In the genomic region with DNA sequence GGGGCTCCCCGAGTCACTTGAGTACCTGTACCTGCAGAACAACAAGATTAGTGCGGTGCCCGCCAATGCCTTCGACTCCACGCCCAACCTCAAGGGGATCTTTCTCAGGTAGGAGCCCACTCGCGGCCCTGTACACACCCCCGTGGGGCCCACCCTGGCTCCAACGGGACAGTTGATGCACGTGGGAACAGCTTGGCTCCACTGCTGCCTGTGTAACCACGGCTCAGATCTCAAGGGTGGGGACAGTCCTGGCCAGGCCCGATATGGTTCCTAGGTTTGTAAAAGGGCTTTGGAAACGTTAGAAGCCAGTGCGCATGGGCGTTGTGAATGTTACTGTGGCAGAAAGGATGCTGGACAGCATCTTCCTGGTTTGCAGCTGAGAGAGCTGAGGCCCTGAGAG, we compare ENCODE assay signal across 1 cellular context.
TF ChIP-seq lines count a peak whose summit lies in the region.

No MANE protein-coding gene starts in this region.

TF ChIP-seq in H1, 55 proteins besides CTCF, POLR2A, EP300 and RAD21:
- TF ChIP-seq PHF8 (conservative IDR thresholded peaks at IDR 0.05; ENCODE audit: low read depth, low read length), result no peak
- TF ChIP-seq, protein P1, sequence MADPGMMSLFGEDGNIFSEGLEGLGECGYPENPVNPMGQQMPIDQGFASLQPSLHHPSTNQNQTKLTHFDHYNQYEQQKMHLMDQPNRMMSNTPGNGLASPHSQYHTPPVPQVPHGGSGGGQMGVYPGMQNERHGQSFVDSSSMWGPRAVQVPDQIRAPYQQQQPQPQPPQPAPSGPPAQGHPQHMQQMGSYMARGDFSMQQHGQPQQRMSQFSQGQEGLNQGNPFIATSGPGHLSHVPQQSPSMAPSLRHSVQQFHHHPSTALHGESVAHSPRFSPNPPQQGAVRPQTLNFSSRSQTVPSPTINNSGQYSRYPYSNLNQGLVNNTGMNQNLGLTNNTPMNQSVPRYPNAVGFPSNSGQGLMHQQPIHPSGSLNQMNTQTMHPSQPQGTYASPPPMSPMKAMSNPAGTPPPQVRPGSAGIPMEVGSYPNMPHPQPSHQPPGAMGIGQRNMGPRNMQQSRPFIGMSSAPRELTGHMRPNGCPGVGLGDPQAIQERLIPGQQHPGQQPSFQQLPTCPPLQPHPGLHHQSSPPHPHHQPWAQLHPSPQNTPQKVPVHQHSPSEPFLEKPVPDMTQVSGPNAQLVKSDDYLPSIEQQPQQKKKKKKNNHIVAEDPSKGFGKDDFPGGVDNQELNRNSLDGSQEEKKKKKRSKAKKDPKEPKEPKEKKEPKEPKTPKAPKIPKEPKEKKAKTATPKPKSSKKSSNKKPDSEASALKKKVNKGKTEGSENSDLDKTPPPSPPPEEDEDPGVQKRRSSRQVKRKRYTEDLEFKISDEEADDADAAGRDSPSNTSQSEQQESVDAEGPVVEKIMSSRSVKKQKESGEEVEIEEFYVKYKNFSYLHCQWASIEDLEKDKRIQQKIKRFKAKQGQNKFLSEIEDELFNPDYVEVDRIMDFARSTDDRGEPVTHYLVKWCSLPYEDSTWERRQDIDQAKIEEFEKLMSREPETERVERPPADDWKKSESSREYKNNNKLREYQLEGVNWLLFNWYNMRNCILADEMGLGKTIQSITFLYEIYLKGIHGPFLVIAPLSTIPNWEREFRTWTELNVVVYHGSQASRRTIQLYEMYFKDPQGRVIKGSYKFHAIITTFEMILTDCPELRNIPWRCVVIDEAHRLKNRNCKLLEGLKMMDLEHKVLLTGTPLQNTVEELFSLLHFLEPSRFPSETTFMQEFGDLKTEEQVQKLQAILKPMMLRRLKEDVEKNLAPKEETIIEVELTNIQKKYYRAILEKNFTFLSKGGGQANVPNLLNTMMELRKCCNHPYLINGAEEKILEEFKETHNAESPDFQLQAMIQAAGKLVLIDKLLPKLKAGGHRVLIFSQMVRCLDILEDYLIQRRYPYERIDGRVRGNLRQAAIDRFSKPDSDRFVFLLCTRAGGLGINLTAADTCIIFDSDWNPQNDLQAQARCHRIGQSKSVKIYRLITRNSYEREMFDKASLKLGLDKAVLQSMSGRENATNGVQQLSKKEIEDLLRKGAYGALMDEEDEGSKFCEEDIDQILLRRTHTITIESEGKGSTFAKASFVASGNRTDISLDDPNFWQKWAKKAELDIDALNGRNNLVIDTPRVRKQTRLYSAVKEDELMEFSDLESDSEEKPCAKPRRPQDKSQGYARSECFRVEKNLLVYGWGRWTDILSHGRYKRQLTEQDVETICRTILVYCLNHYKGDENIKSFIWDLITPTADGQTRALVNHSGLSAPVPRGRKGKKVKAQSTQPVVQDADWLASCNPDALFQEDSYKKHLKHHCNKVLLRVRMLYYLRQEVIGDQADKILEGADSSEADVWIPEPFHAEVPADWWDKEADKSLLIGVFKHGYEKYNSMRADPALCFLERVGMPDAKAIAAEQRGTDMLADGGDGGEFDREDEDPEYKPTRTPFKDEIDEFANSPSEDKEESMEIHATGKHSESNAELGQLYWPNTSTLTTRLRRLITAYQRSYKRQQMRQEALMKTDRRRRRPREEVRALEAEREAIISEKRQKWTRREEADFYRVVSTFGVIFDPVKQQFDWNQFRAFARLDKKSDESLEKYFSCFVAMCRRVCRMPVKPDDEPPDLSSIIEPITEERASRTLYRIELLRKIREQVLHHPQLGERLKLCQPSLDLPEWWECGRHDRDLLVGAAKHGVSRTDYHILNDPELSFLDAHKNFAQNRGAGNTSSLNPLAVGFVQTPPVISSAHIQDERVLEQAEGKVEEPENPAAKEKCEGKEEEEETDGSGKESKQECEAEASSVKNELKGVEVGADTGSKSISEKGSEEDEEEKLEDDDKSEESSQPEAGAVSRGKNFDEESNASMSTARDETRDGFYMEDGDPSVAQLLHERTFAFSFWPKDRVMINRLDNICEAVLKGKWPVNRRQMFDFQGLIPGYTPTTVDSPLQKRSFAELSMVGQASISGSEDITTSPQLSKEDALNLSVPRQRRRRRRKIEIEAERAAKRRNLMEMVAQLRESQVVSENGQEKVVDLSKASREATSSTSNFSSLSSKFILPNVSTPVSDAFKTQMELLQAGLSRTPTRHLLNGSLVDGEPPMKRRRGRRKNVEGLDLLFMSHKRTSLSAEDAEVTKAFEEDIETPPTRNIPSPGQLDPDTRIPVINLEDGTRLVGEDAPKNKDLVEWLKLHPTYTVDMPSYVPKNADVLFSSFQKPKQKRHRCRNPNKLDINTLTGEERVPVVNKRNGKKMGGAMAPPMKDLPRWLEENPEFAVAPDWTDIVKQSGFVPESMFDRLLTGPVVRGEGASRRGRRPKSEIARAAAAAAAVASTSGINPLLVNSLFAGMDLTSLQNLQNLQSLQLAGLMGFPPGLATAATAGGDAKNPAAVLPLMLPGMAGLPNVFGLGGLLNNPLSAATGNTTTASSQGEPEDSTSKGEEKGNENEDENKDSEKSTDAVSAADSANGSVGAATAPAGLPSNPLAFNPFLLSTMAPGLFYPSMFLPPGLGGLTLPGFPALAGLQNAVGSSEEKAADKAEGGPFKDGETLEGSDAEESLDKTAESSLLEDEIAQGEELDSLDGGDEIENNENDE (IDR thresholded peaks at IDR 0.05; ENCODE audit: insufficient replicate concordance, low read length), result no peak
- TF ChIP-seq NRF1 (IDR thresholded peaks at IDR 0.05; ENCODE audit: low read depth, low read length), result no peak
- no peak for TF ChIP-seq CBX5 (IDR thresholded peaks at IDR 0.05; ENCODE audit: low read depth, low read length)
- no peak for TF ChIP-seq SIN3A (conservative IDR thresholded peaks at IDR 0.05 in 1 of 2, IDR thresholded peaks at IDR 0.05 in 1 of 2; ENCODE audit: low read depth in 1 of 2, low read length in 2 of 2)
- no peak for TF ChIP-seq CTBP2 (IDR thresholded peaks at IDR 0.05; ENCODE audit: borderline replicate concordance, insufficient read depth, insufficient read length, low read length)
- TF ChIP-seq RBBP5 (IDR thresholded peaks at IDR 0.05; ENCODE audit: borderline replicate concordance, low read depth, low read length), result no peak
- TF ChIP-seq SRF (IDR thresholded peaks at IDR 0.05; ENCODE audit: low read depth, low read length), result no peak
- no peak for TF ChIP-seq SAP30 (IDR thresholded peaks at IDR 0.05; ENCODE audit: insufficient read depth, insufficient replicate concordance, low read length)
- TF ChIP-seq FOSL1 (IDR thresholded peaks at IDR 0.05; ENCODE audit: insufficient read depth, low read depth, low read length), result no peak
- no peak for TF ChIP-seq BRCA1 (IDR thresholded peaks at IDR 0.05; ENCODE audit: low read depth, low read length)
- no peak for TF ChIP-seq ZNF274 (IDR thresholded peaks at IDR 0.05; ENCODE audit: borderline replicate concordance, extremely low read depth, low read length)
- TF ChIP-seq CHD1 (IDR thresholded peaks at IDR 0.05; ENCODE audit: low read depth, low read length), result no peak
- TF ChIP-seq ASH2L (IDR thresholded peaks at IDR 0.05; ENCODE audit: low read length), result no peak
- no peak for TF ChIP-seq SP4 (IDR thresholded peaks at IDR 0.05; ENCODE audit: low read length)
